In genomic region chr16:68416057-68417046, GRCh38 we compare ENCODE assay signal across 2 cellular contexts.
TF ChIP-seq lines count a peak whose summit lies in the region.

No MANE protein-coding gene starts in this region.

TF ChIP-seq in HepG2, 621 proteins besides CTCF, POLR2A, EP300 and RAD21:
- TF ChIP-seq GLMP (CRISPR knock-in tag; IDR thresholded peaks at IDR 0.05; ENCODE audit: borderline replicate concordance) (no peak), ZBTB33 (CRISPR knock-in tag; IDR thresholded peaks at IDR 0.05) (0 out of 2 replicates have a peak, but pooled peaks have one; percentile 4)

TF ChIP-seq in SK-N-SH, 30 proteins besides CTCF, POLR2A, EP300 and RAD21:
- TF ChIP-seq FOSL2 (IDR thresholded peaks at IDR 0.05; ENCODE audit: borderline replicate concordance, low read depth) (no peak), RCOR1 (IDR thresholded peaks at IDR 0.05; ENCODE audit: low read length) (no peak), ZBTB33 (IDR thresholded peaks at IDR 0.05; ENCODE audit: borderline replicate concordance, low read depth) (no peak), CHD2 (IDR thresholded peaks at IDR 0.05; ENCODE audit: low read length, partially characterized antibody) (no peak), NRF1 (IDR thresholded peaks at IDR 0.05; ENCODE audit: low read depth, low read length) (no peak), EZH2phosphoT487 (IDR thresholded peaks at IDR 0.05; ENCODE audit: borderline replicate concordance, low read depth) (no peak), SMC3 (IDR thresholded peaks at IDR 0.05; ENCODE audit: low read depth, low read length) (no peak), GATA2 (CRISPR knock-in tag; IDR thresholded peaks at IDR 0.05) (no peak), YY1 (IDR thresholded peaks at IDR 0.05; ENCODE audit: low read depth) (no peak), JUND (IDR thresholded peaks at IDR 0.05) (no peak), TCF12 (IDR thresholded peaks at IDR 0.05) (no peak), RFX5 (IDR thresholded peaks at IDR 0.05; ENCODE audit: low read length) (no peak), MEF2A (IDR thresholded peaks at IDR 0.05; ENCODE audit: borderline replicate concordance, low read depth) (no peak), ELF1 (IDR thresholded peaks at IDR 0.05) (no peak), SIN3A (IDR thresholded peaks at IDR 0.05; ENCODE audit: borderline replicate concordance, low read depth, low read length) (no peak), RXRA (IDR thresholded peaks at IDR 0.05; ENCODE audit: borderline replicate concordance, low read depth) (no peak), NFIC (IDR thresholded peaks at IDR 0.05; ENCODE audit: borderline replicate concordance) (no peak)
